Comparison of ENCODE assay signal across 1 cellular context in genomic region chr1:225809842-225810578, GRCh38.
A peak's percentile ranks its signal among the peaks of the same experiment; 100 is the strongest.
TF ChIP-seq lines count a peak whose summit lies in the region.

Gene EPHX1, plus strand, starts transcription at chr1:225810124. Its CDS starts 18,606 bp downstream, at chr1:225828730.

TF ChIP-seq in HEK293, 187 proteins besides CTCF, POLR2A, EP300 and RAD21 (continued from another document and continues in another):
- TF ChIP-seq, protein P1, sequence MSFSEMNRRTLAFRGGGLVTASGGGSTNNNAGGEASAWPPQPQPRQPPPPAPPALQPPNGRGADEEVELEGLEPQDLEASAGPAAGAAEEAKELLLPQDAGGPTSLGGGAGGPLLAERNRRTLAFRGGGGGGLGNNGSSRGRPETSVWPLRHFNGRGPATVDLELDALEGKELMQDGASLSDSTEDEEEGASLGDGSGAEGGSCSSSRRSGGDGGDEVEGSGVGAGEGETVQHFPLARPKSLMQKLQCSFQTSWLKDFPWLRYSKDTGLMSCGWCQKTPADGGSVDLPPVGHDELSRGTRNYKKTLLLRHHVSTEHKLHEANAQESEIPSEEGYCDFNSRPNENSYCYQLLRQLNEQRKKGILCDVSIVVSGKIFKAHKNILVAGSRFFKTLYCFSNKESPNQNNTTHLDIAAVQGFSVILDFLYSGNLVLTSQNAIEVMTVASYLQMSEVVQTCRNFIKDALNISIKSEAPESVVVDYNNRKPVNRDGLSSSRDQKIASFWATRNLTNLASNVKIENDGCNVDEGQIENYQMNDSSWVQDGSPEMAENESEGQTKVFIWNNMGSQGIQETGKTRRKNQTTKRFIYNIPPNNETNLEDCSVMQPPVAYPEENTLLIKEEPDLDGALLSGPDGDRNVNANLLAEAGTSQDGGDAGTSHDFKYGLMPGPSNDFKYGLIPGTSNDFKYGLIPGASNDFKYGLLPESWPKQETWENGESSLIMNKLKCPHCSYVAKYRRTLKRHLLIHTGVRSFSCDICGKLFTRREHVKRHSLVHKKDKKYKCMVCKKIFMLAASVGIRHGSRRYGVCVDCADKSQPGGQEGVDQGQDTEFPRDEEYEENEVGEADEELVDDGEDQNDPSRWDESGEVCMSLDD (tag by site-specific recombination; IDR thresholded peaks at IDR 0.05): no peak
- TF ChIP-seq KLF10 (tag by site-specific recombination; IDR thresholded peaks at IDR 0.05) (peak; percentile 57; the same call in 1 of the 2 replicates), GLI4 (tag by site-specific recombination; IDR thresholded peaks at IDR 0.05) (peak; percentile 89; the same call in 1 of the 2 replicates), ZNF404 (tag by site-specific recombination; IDR thresholded peaks at IDR 0.05) (no peak), ZNF19 (tag by site-specific recombination; IDR thresholded peaks at IDR 0.05; ENCODE audit: low read depth) (no peak), SP2 (tag by site-specific recombination; IDR thresholded peaks at IDR 0.05) (peak; percentile 83), TCF7L2 (IDR thresholded peaks at IDR 0.05; ENCODE audit: borderline replicate concordance, low read depth, low read length) (no peak), ZBTB6 (tag by site-specific recombination; IDR thresholded peaks at IDR 0.05) (peak; percentile 60; the same call in 1 of the 2 replicates), YY2 (tag by site-specific recombination; IDR thresholded peaks at IDR 0.05) (peak; percentile 32; the same call in 1 of the 2 replicates), ZNF274 (IDR thresholded peaks at IDR 0.05; ENCODE audit: low read length) (no peak), ZNF274 (tag by site-specific recombination; IDR thresholded peaks at IDR 0.05; ENCODE audit: borderline replicate concordance) (no peak), BCL11A (tag by site-specific recombination; IDR thresholded peaks at IDR 0.05; ENCODE audit: low read depth) (peak; percentile 49; the same call in 1 of the 2 replicates), ZSCAN16 (tag by site-specific recombination; IDR thresholded peaks at IDR 0.05) (peak; percentile 82), ZNF560 (tag by site-specific recombination; IDR thresholded peaks at IDR 0.05; ENCODE audit: borderline replicate concordance) (no peak), ZNF654 (tag by site-specific recombination; IDR thresholded peaks at IDR 0.05; ENCODE audit: low read depth) (no peak), ZBTB8A (tag by site-specific recombination; IDR thresholded peaks at IDR 0.05) (peak; percentile 100), ZNF391 (tag by site-specific recombination; IDR thresholded peaks at IDR 0.05; ENCODE audit: borderline replicate concordance, low read depth) (no peak), ZNF585B (tag by site-specific recombination; IDR thresholded peaks at IDR 0.05) (no peak), SP7 (tag by site-specific recombination; IDR thresholded peaks at IDR 0.05) (peak; percentile 43), ZNF843 (tag by site-specific recombination; IDR thresholded peaks at IDR 0.05) (peak; percentile 12; the same call in 1 of the 2 replicates), ZXDB (tag by site-specific recombination; IDR thresholded peaks at IDR 0.05) (peak; percentile 26), OVOL3 (tag by site-specific recombination; IDR thresholded peaks at IDR 0.05) (no peak), HOXC10 (CRISPR knock-in tag; IDR thresholded peaks at IDR 0.05) (peak; percentile 65; the same call in 1 of the 2 replicates), ZBTB48 (tag by site-specific recombination; IDR thresholded peaks at IDR 0.05) (peak; percentile 69), SCRT2 (tag by site-specific recombination; IDR thresholded peaks at IDR 0.05) (no peak), PRDM10 (tag by site-specific recombination; IDR thresholded peaks at IDR 0.05) (peak; percentile 96), SP3 (tag by site-specific recombination; IDR thresholded peaks at IDR 0.05) (peak; percentile 89), PBX3 (CRISPR knock-in tag; IDR thresholded peaks at IDR 0.05) (peak; percentile 64; the same call in 1 of the 2 replicates), ZNF501 (tag by site-specific recombination; IDR thresholded peaks at IDR 0.05) (no peak; the same call in 1 of the 2 replicates), ZFP69B (tag by site-specific recombination; IDR thresholded peaks at IDR 0.05) (peak; percentile 56; the same call in 1 of the 2 replicates), ZNF335 (tag by site-specific recombination; conservative IDR thresholded peaks at IDR 0.05) (peak; percentile 89), ZNF157 (tag by site-specific recombination; IDR thresholded peaks at IDR 0.05) (no peak), ZNF10 (tag by site-specific recombination; IDR thresholded peaks at IDR 0.05) (0 out of 2 replicates have a peak, but pooled peaks have one; percentile 36), ZNF366 (tag by site-specific recombination; conservative IDR thresholded peaks at IDR 0.05) (peak; percentile 58; the same call in 1 of the 2 replicates), ZNF146 (tag by site-specific recombination; IDR thresholded peaks at IDR 0.05) (no peak), IKZF3 (tag by site-specific recombination; IDR thresholded peaks at IDR 0.05) (peak; percentile 89), ZFHX2 (tag by site-specific recombination; conservative IDR thresholded peaks at IDR 0.05) (peak; percentile 98)
- TF ChIP-seq, protein P2, sequence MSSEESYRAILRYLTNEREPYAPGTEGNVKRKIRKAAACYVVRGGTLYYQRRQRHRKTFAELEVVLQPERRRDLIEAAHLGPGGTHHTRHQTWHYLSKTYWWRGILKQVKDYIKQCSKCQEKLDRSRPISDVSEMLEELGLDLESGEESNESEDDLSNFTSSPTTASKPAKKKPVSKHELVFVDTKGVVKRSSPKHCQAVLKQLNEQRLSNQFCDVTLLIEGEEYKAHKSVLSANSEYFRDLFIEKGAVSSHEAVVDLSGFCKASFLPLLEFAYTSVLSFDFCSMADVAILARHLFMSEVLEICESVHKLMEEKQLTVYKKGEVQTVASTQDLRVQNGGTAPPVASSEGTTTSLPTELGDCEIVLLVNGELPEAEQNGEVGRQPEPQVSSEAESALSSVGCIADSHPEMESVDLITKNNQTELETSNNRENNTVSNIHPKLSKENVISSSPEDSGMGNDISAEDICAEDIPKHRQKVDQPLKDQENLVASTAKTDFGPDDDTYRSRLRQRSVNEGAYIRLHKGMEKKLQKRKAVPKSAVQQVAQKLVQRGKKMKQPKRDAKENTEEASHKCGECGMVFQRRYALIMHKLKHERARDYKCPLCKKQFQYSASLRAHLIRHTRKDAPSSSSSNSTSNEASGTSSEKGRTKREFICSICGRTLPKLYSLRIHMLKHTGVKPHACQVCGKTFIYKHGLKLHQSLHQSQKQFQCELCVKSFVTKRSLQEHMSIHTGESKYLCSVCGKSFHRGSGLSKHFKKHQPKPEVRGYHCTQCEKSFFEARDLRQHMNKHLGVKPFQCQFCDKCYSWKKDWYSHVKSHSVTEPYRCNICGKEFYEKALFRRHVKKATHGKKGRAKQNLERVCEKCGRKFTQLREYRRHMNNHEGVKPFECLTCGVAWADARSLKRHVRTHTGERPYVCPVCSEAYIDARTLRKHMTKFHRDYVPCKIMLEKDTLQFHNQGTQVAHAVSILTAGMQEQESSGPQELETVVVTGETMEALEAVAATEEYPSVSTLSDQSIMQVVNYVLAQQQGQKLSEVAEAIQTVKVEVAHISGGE (tag by site-specific recombination; conservative IDR thresholded peaks at IDR 0.05; ENCODE audit: low read depth): 0 out of 2 replicates have a peak, but pooled peaks have one; percentile 6
- TF ChIP-seq, protein P3, sequence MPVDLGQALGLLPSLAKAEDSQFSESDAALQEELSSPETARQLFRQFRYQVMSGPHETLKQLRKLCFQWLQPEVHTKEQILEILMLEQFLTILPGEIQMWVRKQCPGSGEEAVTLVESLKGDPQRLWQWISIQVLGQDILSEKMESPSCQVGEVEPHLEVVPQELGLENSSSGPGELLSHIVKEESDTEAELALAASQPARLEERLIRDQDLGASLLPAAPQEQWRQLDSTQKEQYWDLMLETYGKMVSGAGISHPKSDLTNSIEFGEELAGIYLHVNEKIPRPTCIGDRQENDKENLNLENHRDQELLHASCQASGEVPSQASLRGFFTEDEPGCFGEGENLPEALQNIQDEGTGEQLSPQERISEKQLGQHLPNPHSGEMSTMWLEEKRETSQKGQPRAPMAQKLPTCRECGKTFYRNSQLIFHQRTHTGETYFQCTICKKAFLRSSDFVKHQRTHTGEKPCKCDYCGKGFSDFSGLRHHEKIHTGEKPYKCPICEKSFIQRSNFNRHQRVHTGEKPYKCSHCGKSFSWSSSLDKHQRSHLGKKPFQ (tag by site-specific recombination; IDR thresholded peaks at IDR 0.05): no peak
- TF ChIP-seq, protein P4, sequence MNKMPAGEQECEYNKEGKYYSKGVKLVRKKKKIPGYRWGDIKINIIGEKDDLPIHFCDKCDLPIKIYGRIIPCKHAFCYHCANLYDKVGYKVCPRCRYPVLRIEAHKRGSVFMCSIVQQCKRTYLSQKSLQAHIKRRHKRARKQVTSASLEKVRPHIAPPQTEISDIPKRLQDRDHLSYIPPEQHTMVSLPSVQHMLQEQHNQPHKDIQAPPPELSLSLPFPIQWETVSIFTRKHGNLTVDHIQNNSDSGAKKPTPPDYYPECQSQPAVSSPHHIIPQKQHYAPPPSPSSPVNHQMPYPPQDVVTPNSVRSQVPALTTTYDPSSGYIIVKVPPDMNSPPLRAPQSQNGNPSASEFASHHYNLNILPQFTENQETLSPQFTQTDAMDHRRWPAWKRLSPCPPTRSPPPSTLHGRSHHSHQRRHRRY (tag by site-specific recombination; IDR thresholded peaks at IDR 0.05): no peak
- TF ChIP-seq, protein P5, sequence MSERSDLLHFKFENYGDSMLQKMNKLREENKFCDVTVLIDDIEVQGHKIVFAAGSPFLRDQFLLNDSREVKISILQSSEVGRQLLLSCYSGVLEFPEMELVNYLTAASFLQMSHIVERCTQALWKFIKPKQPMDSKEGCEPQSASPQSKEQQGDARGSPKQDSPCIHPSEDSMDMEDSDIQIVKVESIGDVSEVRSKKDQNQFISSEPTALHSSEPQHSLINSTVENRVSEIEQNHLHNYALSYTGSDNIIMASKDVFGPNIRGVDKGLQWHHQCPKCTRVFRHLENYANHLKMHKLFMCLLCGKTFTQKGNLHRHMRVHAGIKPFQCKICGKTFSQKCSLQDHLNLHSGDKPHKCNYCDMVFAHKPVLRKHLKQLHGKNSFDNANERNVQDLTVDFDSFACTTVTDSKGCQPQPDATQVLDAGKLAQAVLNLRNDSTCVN (tag by site-specific recombination; optimal IDR thresholded peaks at IDR 0.05): peak; percentile 98
- TF ChIP-seq, protein P6, sequence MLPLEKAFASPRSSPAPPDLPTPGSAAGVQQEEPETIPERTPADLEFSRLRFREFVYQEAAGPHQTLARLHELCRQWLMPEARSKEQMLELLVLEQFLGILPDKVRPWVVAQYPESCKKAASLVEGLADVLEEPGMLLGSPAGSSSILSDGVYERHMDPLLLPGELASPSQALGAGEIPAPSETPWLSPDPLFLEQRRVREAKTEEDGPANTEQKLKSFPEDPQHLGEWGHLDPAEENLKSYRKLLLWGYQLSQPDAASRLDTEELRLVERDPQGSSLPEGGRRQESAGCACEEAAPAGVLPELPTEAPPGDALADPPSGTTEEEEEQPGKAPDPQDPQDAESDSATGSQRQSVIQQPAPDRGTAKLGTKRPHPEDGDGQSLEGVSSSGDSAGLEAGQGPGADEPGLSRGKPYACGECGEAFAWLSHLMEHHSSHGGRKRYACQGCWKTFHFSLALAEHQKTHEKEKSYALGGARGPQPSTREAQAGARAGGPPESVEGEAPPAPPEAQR (tag by site-specific recombination; IDR thresholded peaks at IDR 0.05): no peak
- TF ChIP-seq, protein P7, sequence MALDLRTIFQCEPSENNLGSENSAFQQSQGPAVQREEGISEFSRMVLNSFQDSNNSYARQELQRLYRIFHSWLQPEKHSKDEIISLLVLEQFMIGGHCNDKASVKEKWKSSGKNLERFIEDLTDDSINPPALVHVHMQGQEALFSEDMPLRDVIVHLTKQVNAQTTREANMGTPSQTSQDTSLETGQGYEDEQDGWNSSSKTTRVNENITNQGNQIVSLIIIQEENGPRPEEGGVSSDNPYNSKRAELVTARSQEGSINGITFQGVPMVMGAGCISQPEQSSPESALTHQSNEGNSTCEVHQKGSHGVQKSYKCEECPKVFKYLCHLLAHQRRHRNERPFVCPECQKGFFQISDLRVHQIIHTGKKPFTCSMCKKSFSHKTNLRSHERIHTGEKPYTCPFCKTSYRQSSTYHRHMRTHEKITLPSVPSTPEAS (tag by site-specific recombination; IDR thresholded peaks at IDR 0.05): no peak
